Comparison of ENCODE assay signal across 22 cellular contexts in the genomic region with DNA sequence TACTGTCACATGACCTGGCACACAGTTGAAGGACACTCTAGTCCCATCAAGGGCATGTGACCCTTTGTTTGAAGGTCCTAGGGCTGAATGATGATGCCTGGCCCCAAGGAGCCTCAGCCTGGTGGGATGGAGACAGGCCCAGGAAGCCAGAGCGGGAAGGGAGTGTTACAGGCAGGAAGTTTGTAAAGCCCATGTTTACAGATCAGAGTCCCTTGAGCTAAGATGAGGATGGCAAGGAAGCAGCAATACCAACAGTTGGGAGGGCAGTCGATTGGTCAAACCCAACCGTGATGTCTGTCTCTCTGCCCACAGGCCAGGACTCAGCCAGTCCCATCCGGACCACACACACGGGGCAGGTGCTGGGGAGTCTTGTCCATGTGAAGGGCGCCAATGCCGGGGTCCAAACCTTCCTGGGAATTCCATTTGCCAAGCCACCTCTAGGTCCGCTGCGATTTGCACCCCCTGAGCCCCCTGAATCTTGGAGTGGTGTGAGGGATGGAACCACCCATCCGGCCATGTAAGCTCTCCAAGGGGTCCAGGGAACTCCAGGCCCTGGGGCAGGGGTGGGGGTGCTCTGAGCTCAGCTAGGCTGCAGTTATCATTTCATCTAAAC. TPM values are rescaled to one million over a fixed set of nuclear protein-coding genes. Genes with fewer than 3 reads are reported as not detected.
A peak's percentile ranks its signal among the peaks of the same experiment; 100 is the strongest.
DNase-seq lines count a peak whose midpoint lies in the region; ATAC-seq and TF ChIP-seq lines count a peak whose summit lies in the region.
"Had no signal": no experiment of that assay in that cellular context is flagged by ENCODE, and none has a peak within 500 bp of the region (broad histone marks: within the 10 kb centered on the region; RNA-seq: fewer than 3 reads in every experiment).

No MANE protein-coding gene starts in this region.

- peak overlapping the region in 1 of 4 donors; percentile 97 for H3K4me3 Mint-ChIP-seq in IgD-negative memory B cell
- H3K4me3 Mint-ChIP-seq in endothelial cell (ENCODE audit: unreplicated experiment) = peak overlapping the region; percentile 62
- peak overlapping the region; percentile 33 for H3K4me3 Mint-ChIP-seq in nephron progenitor cell

- TF ChIP-seq CTCF in C4-2B (conservative IDR thresholded peaks at IDR 0.05) = no peak
- TF ChIP-seq CTCF in endothelial cell (IDR thresholded peaks at IDR 0.05; ENCODE audit: unreplicated experiment) = no peak
- TF ChIP-seq CTCF in nephron progenitor cell (IDR thresholded peaks at IDR 0.05) = no peak

- H3K27ac ChIP-seq in C4-2B = peak overlapping the region; percentile 20; the same call in 1 of the 2 replicates

- H3K27ac Mint-ChIP-seq in IgD-negative memory B cell = peak overlapping the region in 2 of 3 donors; percentile 6 to 92
- no peak overlapping the region for H3K27ac Mint-ChIP-seq in endothelial cell (ENCODE audit: unreplicated experiment)
- no peak overlapping the region for H3K27ac Mint-ChIP-seq in nephron progenitor cell

- H3K9me3 Mint-ChIP-seq in IgD-negative memory B cell (no peaks in the 10 kb centered on the region), endothelial cell (ENCODE audit: unreplicated experiment) (no peaks in the 10 kb centered on the region), nephron progenitor cell (no peaks in the 10 kb centered on the region)

- no peak for ATAC-seq in stimulated activated naive CD8-positive, alpha-beta T cell treated with anti-CD3 and anti-CD28 coated beads, Interleukin-15, Interleukin-2, amounts not matched to agents 100 U/mL and 50 U/mL, for 24 hours
- ATAC-seq: HCT116, heart right ventricle, sciatic nerve had no signal

- DNase-seq in endothelial cell (ENCODE audit: low spot score) (no peak), nephron progenitor cell (no peak), dermis blood vessel endothelial cell (no peak), occipital lobe (lab: John Stamatoyannopoulos, UW) (no peak), NCI-H2171 (lab: John Stamatoyannopoulos, UW) (no peak)
- no peak for DNase-seq in stimulated activated naive CD8-positive, alpha-beta T cell treated with anti-CD3 and anti-CD28 coated beads, Interleukin-15, Interleukin-2, amounts not matched to agents 100 U/mL and 50 U/mL, for 24 hours
- DNase-seq: activated CD4-positive, CD25-positive, alpha-beta regulatory T cell; amniotic stem cell; central memory CD4-positive, alpha-beta T cell; effector CD8-positive, alpha-beta T cell; heart right ventricle; NCI-H69; stimulated activated CD4-positive, alpha-beta T cell treated with anti-CD3 and anti-CD28 coated beads, Interleukin-1b, Interleukin-23, amount 100 ng/mL, for 48 hours; T-helper 2 cell had no signal

- H3K36me3 Mint-ChIP-seq in IgD-negative memory B cell (peaks cover 6% of the 10 kb centered on the region), endothelial cell (ENCODE audit: low read depth, unreplicated experiment) (peaks cover 34% of the 10 kb centered on the region), nephron progenitor cell (ENCODE audit: low read depth) (peaks cover 24% of the 10 kb centered on the region)

- peaks cover 25 to 34% (median 28%) of the 10 kb centered on the region in 3 donors for H3K4me1 Mint-ChIP-seq in IgD-negative memory B cell
- peaks cover 24% of the 10 kb centered on the region for H3K4me1 Mint-ChIP-seq in endothelial cell (ENCODE audit: unreplicated experiment)
- peaks cover 41% of the 10 kb centered on the region for H3K4me1 Mint-ChIP-seq in nephron progenitor cell

- H3K27me3 Mint-ChIP-seq in IgD-negative memory B cell = no peaks in the 10 kb centered on the region
- H3K27me3 Mint-ChIP-seq in endothelial cell (ENCODE audit: unreplicated experiment) = peaks cover 18% of the 10 kb centered on the region
- H3K27me3 Mint-ChIP-seq in nephron progenitor cell (ENCODE audit: low read depth, poor library complexity) = peaks cover 9% of the 10 kb centered on the region

RNA-seq across cellular contexts. Expression of a gene that starts 2.5 kb away (rescaled TPM):
- polyA plus RNA-seq in IgD-negative memory B cell = 26.9 TPM
- total RNA-seq in endothelial cell (ENCODE audit: unreplicated experiment) = 26.7 TPM
- total RNA-seq in dermis blood vessel endothelial cell = 14.1 and 21.2 TPM in 2 replicates
- total RNA-seq in occipital lobe = 24.6 TPM

RNA-seq across cellular contexts. Expression of a gene that starts 3.6 kb away (rescaled TPM):
- polyA plus RNA-seq in IgD-negative memory B cell = 104 TPM
- total RNA-seq in endothelial cell (ENCODE audit: unreplicated experiment) (38.8 TPM), dermis blood vessel endothelial cell (117 and 188 TPM in 2 replicates), occipital lobe (80.5 TPM)

RNA-seq across cellular contexts. Expression of a gene that starts 12.5 kb away (rescaled TPM):
- not detected for polyA plus RNA-seq in IgD-negative memory B cell
- total RNA-seq in endothelial cell (ENCODE audit: unreplicated experiment) (not detected), dermis blood vessel endothelial cell (0.84 and 1.9 TPM in 2 replicates), occipital lobe (0.94 TPM)

RNA-seq across cellular contexts. Expression of a gene that starts 19.1 kb away (rescaled TPM):
- not detected for polyA plus RNA-seq in IgD-negative memory B cell
- not detected for total RNA-seq in endothelial cell (ENCODE audit: unreplicated experiment)
- total RNA-seq in dermis blood vessel endothelial cell = 0.65 and 1.2 TPM in 2 replicates
- total RNA-seq in occipital lobe = not detected
- total RNA-seq: LHCN-M2, mesenteric fat pad, omental fat pad, sciatic nerve, ureter had no signal

RNA-seq across cellular contexts. Expression of a gene that starts 23.2 kb away (rescaled TPM):
- 0.35 TPM for polyA plus RNA-seq in IgD-negative memory B cell
- total RNA-seq in endothelial cell (ENCODE audit: unreplicated experiment) = 2.5 TPM
- total RNA-seq in dermis blood vessel endothelial cell = not detected in 2 replicates
- 0.78 TPM for total RNA-seq in occipital lobe

Comparison
In these comparisons a context has a peak if more than half of its experiments do, and no peak if none do; other contexts are left out.
1. H3K27ac Mint-ChIP-seq: peak in IgD-negative memory B cell (2 of 3); none in endothelial cell (single experiment) and nephron progenitor cell (single experiment).